In the genomic region with DNA sequence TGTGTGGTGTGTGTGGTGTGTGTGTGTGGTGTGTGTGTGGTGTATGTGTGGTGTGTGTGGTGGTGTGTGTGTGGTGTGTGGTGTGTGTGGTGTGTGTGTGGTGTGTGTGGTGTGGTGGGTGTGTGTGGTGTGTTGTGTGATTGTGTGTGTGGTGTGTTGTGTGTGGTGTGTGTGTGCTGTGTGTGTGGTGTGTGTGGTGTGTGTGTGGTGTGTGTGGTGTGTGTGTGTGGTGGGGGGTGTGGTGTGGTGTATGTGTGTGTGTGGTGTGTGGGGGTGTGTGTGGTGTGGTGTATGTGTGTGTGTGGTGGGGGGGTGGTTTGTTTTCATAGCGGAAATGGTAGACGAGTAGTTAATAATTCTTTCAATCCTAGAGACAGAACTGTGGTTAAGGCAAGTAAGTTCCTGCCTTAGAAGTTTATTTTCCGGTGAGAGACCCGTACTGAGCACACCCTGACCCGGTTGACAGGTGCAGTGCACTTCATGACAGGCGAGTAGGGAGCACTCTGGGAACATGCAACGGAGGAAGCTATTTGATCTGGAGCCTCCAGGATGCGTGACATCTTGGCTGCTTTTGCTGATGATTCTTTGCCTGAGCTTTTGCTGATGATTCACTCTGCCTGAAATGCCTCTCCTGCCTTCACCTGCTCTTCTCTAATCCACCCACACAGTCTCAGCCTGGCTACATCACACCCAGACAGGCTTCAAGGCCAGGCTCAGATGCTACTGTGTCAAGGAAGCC, we compare ENCODE assay signal across 9 cellular contexts. TPM values are rescaled to one million over a fixed set of nuclear protein-coding genes. Genes with fewer than 3 reads are reported as not detected.
DNase-seq lines count a peak whose midpoint lies in the region; ATAC-seq and TF ChIP-seq lines count a peak whose summit lies in the region.
"Had no signal": no experiment of that assay in that cellular context is flagged by ENCODE, and none has a peak within 500 bp of the region (broad histone marks: within the 10 kb centered on the region; RNA-seq: fewer than 3 reads in every experiment).

No MANE protein-coding gene starts in this region.

- DNase-seq in activated T-cell treated with anti-CD3 and anti-CD28 coated beads for 48 hours (ENCODE audit: low read depth) (peak; percentile 23), neuronal stem cell (ENCODE audit: low spot score) (no peak), COLO668 (lab: John Stamatoyannopoulos, UW; ENCODE audit: unreplicated experiment) (no peak), LoVo (ENCODE audit: low spot score) (no peak), OCI-M2 (lab: John Stamatoyannopoulos, UW; ENCODE audit: unreplicated experiment) (no peak), HEK293T (ENCODE audit: extremely low spot score) (no peak)

- peaks cover 0 to 4% of the 10 kb centered on the region in 2 donors for H3K4me1 ChIP-seq in neuronal stem cell (ENCODE audit: control insufficient read depth in 2 of 2, insufficient read depth in 1 of 2, low read depth in 1 of 2, low read length in 2 of 2)

- H2AFZ ChIP-seq in neuronal stem cell (ENCODE audit: low read length) = no peak overlapping the region

- H4K91ac ChIP-seq in neuronal stem cell (ENCODE audit: low read depth, low read length, poor library complexity) = no peak overlapping the region

- H3K79me1 ChIP-seq in neuronal stem cell (ENCODE audit: low read depth, low read length) = no peaks in the 10 kb centered on the region

- CTCF ChIA-PET in HEK293T (lab: Yijun Ruan, JAX) = no interaction called here

- H4K8ac ChIP-seq in neuronal stem cell (ENCODE audit: low read depth, low read length) = peak overlapping the region; percentile 92

- ATAC-seq in GM19351 (IDR thresholded peaks at IDR 0.05; ENCODE audit: unreplicated experiment) (peak; percentile 80), HG03159 (IDR thresholded peaks at IDR 0.05; ENCODE audit: unreplicated experiment) (peak; percentile 86)

- peaks cover 0 to 9% (median 0%) of the 10 kb centered on the region in 3 experiments for H3K27me3 ChIP-seq in neuronal stem cell (ENCODE audit: control insufficient read depth in 3 of 3, insufficient read depth in 3 of 3, low read depth in 1 of 3, low read length in 3 of 3)

- H2BK120ac ChIP-seq in neuronal stem cell (ENCODE audit: low read depth, low read length) = no peak overlapping the region

- H3K18ac ChIP-seq in neuronal stem cell (ENCODE audit: low read length) = no peak overlapping the region

- H3K27ac ChIP-seq in neuronal stem cell (replicated peaks; ENCODE audit: low read length) = no peak overlapping the region
- H3K27ac ChIP-seq: SK-N-MC had no signal

- H3K36me3 ChIP-seq in neuronal stem cell (replicated peaks in 1 of 2; ENCODE audit: control insufficient read depth in 2 of 2, insufficient read depth in 2 of 2, low read length in 2 of 2) = no peaks in the 10 kb centered on the region

- no peak overlapping the region for H3K4me2 ChIP-seq in neuronal stem cell (ENCODE audit: insufficient read depth, low read length, poor library complexity, severe bottlenecking)

- no peak overlapping the region for H2BK5ac ChIP-seq in neuronal stem cell (ENCODE audit: low read length)

- H3K9ac ChIP-seq in neuronal stem cell (ENCODE audit: low read depth, low read length, poor library complexity) = no peak overlapping the region

- POLR2A ChIA-PET in HEK293T (lab: Yijun Ruan, JAX) = no interaction called here

- H3K23ac ChIP-seq in neuronal stem cell (ENCODE audit: low read depth, low read length, poor library complexity) = peak overlapping the region; percentile 28

- H2AK5ac ChIP-seq in neuronal stem cell (ENCODE audit: low read depth, low read length) = no peak overlapping the region

- peak overlapping the region; percentile 64 for H3K14ac ChIP-seq in neuronal stem cell (ENCODE audit: low read length)

- no peak overlapping the region for H3K4ac ChIP-seq in neuronal stem cell (ENCODE audit: low read length)

- WGBS in neuronal stem cell (ENCODE audit: extremely low coverage in 2 of 2, insufficient read length in 2 of 2, insufficient replicate concordance in 1 of 2), 2 donors = 100% methylated on average over 2 of the region's 8 CpGs; no CpG with 5 or more reads in 1 of the 2 donors

- no peak overlapping the region for H2BK15ac ChIP-seq in neuronal stem cell (ENCODE audit: low read length)

- H3K4me3 ChIP-seq in neuronal stem cell (ENCODE audit: low read length in 2 of 2) = peak overlapping the region in 1 of 2 donors; percentile 61
- H3K4me3 ChIP-seq: SK-N-MC had no signal

- H3K9me3 ChIP-seq in neuronal stem cell (replicated peaks in 1 of 2; ENCODE audit: control insufficient read depth in 2 of 2, insufficient read depth in 1 of 2, low read depth in 1 of 2, low read length in 2 of 2) = no peaks in the 10 kb centered on the region

- H2BK12ac ChIP-seq in neuronal stem cell (ENCODE audit: low read length) = no peak overlapping the region

TF ChIP-seq in HEK293T, 16 proteins besides CTCF, POLR2A, EP300 and RAD21:
- TF ChIP-seq HDGF (IDR thresholded peaks at IDR 0.05; ENCODE audit: borderline replicate concordance) (no peak), FOXM1 (IDR thresholded peaks at IDR 0.05; ENCODE audit: borderline replicate concordance) (no peak), PKNOX1 (IDR thresholded peaks at IDR 0.05) (no peak), LEF1 (IDR thresholded peaks at IDR 0.05; ENCODE audit: borderline replicate concordance) (no peak), FOXK2 (IDR thresholded peaks at IDR 0.05) (no peak), NFRKB (IDR thresholded peaks at IDR 0.05) (no peak), SUZ12 (IDR thresholded peaks at IDR 0.05) (no peak), L3MBTL2 (conservative IDR thresholded peaks at IDR 0.05) (no peak), BHLHE40 (IDR thresholded peaks at IDR 0.05; ENCODE audit: borderline replicate concordance) (no peak), CTBP1 (IDR thresholded peaks at IDR 0.05; ENCODE audit: borderline replicate concordance) (no peak), TARDBP (IDR thresholded peaks at IDR 0.05) (no peak), SP1 (IDR thresholded peaks at IDR 0.05) (no peak), ARNT (IDR thresholded peaks at IDR 0.05) (no peak), ELF4 (IDR thresholded peaks at IDR 0.05) (no peak), FOXA1 (IDR thresholded peaks at IDR 0.05) (no peak), ZNF384 (IDR thresholded peaks at IDR 0.05) (no peak)

RNA-seq across cellular contexts. Expression of gene FAT2, which starts 21.7 kb away (rescaled TPM):
- polyA plus RNA-seq in neuronal stem cell (2013, experiment 1 of 2) = 0.07 TPM
- polyA plus RNA-seq in neuronal stem cell (2013, experiment 2 of 2) = 0.03 TPM
